In the genomic region with DNA sequence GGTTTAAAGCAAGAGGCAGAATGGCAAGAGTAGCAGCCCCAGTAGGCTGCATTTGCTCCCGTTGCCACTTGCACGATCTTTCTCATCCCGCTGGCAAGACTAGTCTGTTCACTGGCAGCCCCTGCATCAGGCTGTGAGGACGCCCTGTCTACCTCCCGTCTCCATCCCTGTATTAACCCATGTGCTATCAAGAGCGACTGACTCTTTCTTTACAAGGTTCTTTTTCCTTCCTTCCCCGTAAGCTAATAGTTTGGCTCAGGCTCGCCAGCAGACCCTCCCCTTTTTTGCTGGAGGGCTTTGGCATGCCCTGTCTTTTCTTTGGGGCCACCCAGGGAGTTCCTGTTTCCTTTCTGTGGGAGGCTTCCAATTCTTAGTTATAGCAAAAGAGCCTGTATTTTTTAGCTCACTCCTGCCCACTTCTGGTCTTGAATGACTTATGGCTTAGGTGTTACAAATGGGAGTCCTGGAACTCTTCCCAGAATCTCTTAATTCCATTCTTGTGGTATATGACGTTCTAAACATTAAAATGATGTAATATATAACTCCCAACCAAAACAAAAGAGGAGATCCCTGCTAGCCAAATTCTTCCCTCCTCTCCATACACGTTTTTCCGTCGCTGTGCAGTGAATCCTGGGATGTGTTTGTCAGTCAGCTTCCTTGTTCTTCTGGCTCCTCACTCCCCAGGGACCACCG, we compare ENCODE assay signal across 8 cellular contexts.
DNase-seq lines count a peak whose midpoint lies in the region; ATAC-seq and TF ChIP-seq lines count a peak whose summit lies in the region.

No MANE protein-coding gene starts in this region.

- intact Hi-C loops in Right ventricle myocardium superior (cut with DNase I): loop anchor here (10.0 kb wide), 1 partner anchor 54 kb away; no protein-coding TSS in a partner anchor
- intact Hi-C loops in cardiac septum (cut with DNase I): loop anchor here (2.0 to 5.0 kb wide), 3 partner anchors 54 to 292 kb away; a partner anchor contains a TSS

- H3K4me3 ChIP-seq in Peyer's patch: no peak overlapping the region
- H3K4me3 ChIP-seq in effector memory CD4-positive, alpha-beta T cell (ENCODE audit: insufficient read depth, low read depth, low read length, poor library complexity, severe bottlenecking): no peak overlapping the region

- H3K27ac ChIP-seq in Peyer's patch: peak overlapping the region; percentile 64 to 91 (median 73)
- peak overlapping the region; percentile 78 for H3K27ac ChIP-seq in effector memory CD4-positive, alpha-beta T cell (ENCODE audit: insufficient read depth, low read length, poor library complexity, severe bottlenecking)

- TF ChIP-seq CTCF in Peyer's patch (IDR thresholded peaks at IDR 0.05) (no peak), nephron (IDR thresholded peaks at IDR 0.05; ENCODE audit: unreplicated experiment in 3 of 3) (peak in 2 of 3 experiments; percentile 3 to 17)

- peak overlapping the region; percentile 22 to 63 (median 50) for H3K4me3 Mint-ChIP-seq in nephron

- H3K9me3 Mint-ChIP-seq in nephron: peaks cover 2% of the 10 kb centered on the region

- H3K36me3 Mint-ChIP-seq in nephron (ENCODE audit: low read depth): no peaks in the 10 kb centered on the region

- no peaks in the 10 kb centered on the region for H3K9me3 ChIP-seq in Peyer's patch
- no peaks in the 10 kb centered on the region for H3K9me3 ChIP-seq in effector memory CD4-positive, alpha-beta T cell (ENCODE audit: control insufficient read depth, low read length)

- peak overlapping the region; percentile 66 to 81 (median 77) for H3K27ac Mint-ChIP-seq in nephron

- H3K27me3 Mint-ChIP-seq in nephron (ENCODE audit: low read depth): no peaks in the 10 kb centered on the region

- DNase-seq in Right ventricle myocardium superior (peak; percentile 55), cardiac septum (ENCODE audit: low spot score) (no peak), Peyer's patch (no peak), putamen (ENCODE audit: low spot score) (no peak)
- DNase-seq in effector memory CD4-positive, alpha-beta T cell: no peak

- no peak for TF ChIP-seq POLR2A in Peyer's patch (IDR thresholded peaks at IDR 0.05)

- H3K4me1 ChIP-seq in Peyer's patch: peaks cover 0 to 39% (median 13%) of the 10 kb centered on the region in 4 donors
- H3K4me1 ChIP-seq in effector memory CD4-positive, alpha-beta T cell (ENCODE audit: control insufficient read depth, insufficient read depth, low read length, poor library complexity, severe bottlenecking): peaks cover 60% of the 10 kb centered on the region

- no peaks in the 10 kb centered on the region for H3K36me3 ChIP-seq in Peyer's patch
- H3K36me3 ChIP-seq in effector memory CD4-positive, alpha-beta T cell (ENCODE audit: control insufficient read depth, insufficient read depth, low read length): peaks cover 37% of the 10 kb centered on the region

- no peaks in the 10 kb centered on the region for H3K27me3 ChIP-seq in Peyer's patch
- H3K27me3 ChIP-seq in effector memory CD4-positive, alpha-beta T cell (replicated peaks; ENCODE audit: control insufficient read depth, insufficient read depth, low read length, poor library complexity, severe bottlenecking): no peaks in the 10 kb centered on the region

- peaks cover 42% of the 10 kb centered on the region for H3K4me1 Mint-ChIP-seq in nephron

- ATAC-seq in Right ventricle myocardium superior (ENCODE audit: poor library complexity) (no peak), GM21367 (IDR thresholded peaks at IDR 0.05; ENCODE audit: unreplicated experiment) (no peak), HG03520 (IDR thresholded peaks at IDR 0.05; ENCODE audit: unreplicated experiment) (no peak)

Comparison
In these comparisons a context has a peak if more than half of its experiments do, and no peak if none do; other contexts are left out.
1. CTCF ChIP-seq: peak in nephron (2 of 3); none in Peyer's patch (0 of 6).